11 cellular contexts compared by ENCODE assay signal in genomic region chr22:39462443-39463147, GRCh38. TPM values are rescaled to one million over a fixed set of nuclear protein-coding genes. Genes with fewer than 3 reads are reported as not detected.
DNase-seq lines count a peak whose midpoint lies in the region; ATAC-seq and TF ChIP-seq lines count a peak whose summit lies in the region.
"Had no signal": no experiment of that assay in that cellular context is flagged by ENCODE, and none has a peak within 500 bp of the region (broad histone marks: within the 10 kb centered on the region; RNA-seq: fewer than 3 reads in every experiment).

No MANE protein-coding gene starts in this region.

- no peaks in the 10 kb centered on the region for H3K4me1 ChIP-seq in colonic mucosa
- no peaks in the 10 kb centered on the region for H3K4me1 ChIP-seq in uterus
- peaks cover 5% of the 10 kb centered on the region for H3K4me1 ChIP-seq in effector memory CD4-positive, alpha-beta T cell (ENCODE audit: control insufficient read depth, insufficient read depth, low read length, poor library complexity, severe bottlenecking)

- H3K27me3 ChIP-seq in colonic mucosa (peaks cover 17% of the 10 kb centered on the region), uterus (no peaks in the 10 kb centered on the region)
- H3K27me3 ChIP-seq in effector memory CD4-positive, alpha-beta T cell (replicated peaks; ENCODE audit: control insufficient read depth, insufficient read depth, low read length, poor library complexity, severe bottlenecking), result peaks cover 13% of the 10 kb centered on the region

- ATAC-seq in activated CD8-positive, alpha-beta T cell treated with anti-CD3 and anti-CD28 coated beads, Interleukin-2, amount 10 ng/mL, durations not matched to agents 7 days and 5 days, result no peak
- no peak for ATAC-seq in activated CD8-positive, alpha-beta T cell treated with anti-CD3 and anti-CD28 coated beads for 36 hours
- ATAC-seq in memory B cell (ENCODE audit: low read depth) (peak; percentile 35), GM18511 (IDR thresholded peaks at IDR 0.05; ENCODE audit: unreplicated experiment) (no peak)

- no peak overlapping the region for H3K4me3 Mint-ChIP-seq in activated CD8-positive, alpha-beta T cell treated with anti-CD3 and anti-CD28 coated beads, Interleukin-2, amount 10 ng/mL, durations not matched to agents 7 days and 5 days
- no peak overlapping the region for H3K4me3 Mint-ChIP-seq in activated CD8-positive, alpha-beta T cell treated with anti-CD3 and anti-CD28 coated beads for 36 hours
- H3K4me3 Mint-ChIP-seq in memory B cell, result peak overlapping the region; percentile 41
- H3K4me3 Mint-ChIP-seq: activated naive CD4-positive, alpha-beta T cell treated with anti-CD3 and anti-CD28 coated beads, Interleukin-2, amount 10 ng/mL, durations not matched to agents 7 days and 5 days had no signal

- H3K27me3 Mint-ChIP-seq in activated CD8-positive, alpha-beta T cell treated with anti-CD3 and anti-CD28 coated beads, Interleukin-2, amount 10 ng/mL, durations not matched to agents 7 days and 5 days (ENCODE audit: low read depth), result peaks cover 14% of the 10 kb centered on the region
- peaks cover 11% of the 10 kb centered on the region for H3K27me3 Mint-ChIP-seq in activated CD8-positive, alpha-beta T cell treated with anti-CD3 and anti-CD28 coated beads for 36 hours
- no peaks in the 10 kb centered on the region for H3K27me3 Mint-ChIP-seq in memory B cell

- no peaks in the 10 kb centered on the region for H3K36me3 ChIP-seq in colonic mucosa
- no peaks in the 10 kb centered on the region for H3K36me3 ChIP-seq in uterus
- no peaks in the 10 kb centered on the region for H3K36me3 ChIP-seq in effector memory CD4-positive, alpha-beta T cell (ENCODE audit: control insufficient read depth, insufficient read depth, low read length)

- H3K4me1 Mint-ChIP-seq in activated CD8-positive, alpha-beta T cell treated with anti-CD3 and anti-CD28 coated beads, Interleukin-2, amount 10 ng/mL, durations not matched to agents 7 days and 5 days (ENCODE audit: low read depth), result peaks cover 13% of the 10 kb centered on the region
- peaks cover 4% of the 10 kb centered on the region for H3K4me1 Mint-ChIP-seq in activated CD8-positive, alpha-beta T cell treated with anti-CD3 and anti-CD28 coated beads for 36 hours (ENCODE audit: low read depth)
- H3K4me1 Mint-ChIP-seq in memory B cell, result peaks cover 65% of the 10 kb centered on the region

- H3K9me3 Mint-ChIP-seq in activated CD8-positive, alpha-beta T cell treated with anti-CD3 and anti-CD28 coated beads, Interleukin-2, amount 10 ng/mL, durations not matched to agents 7 days and 5 days (ENCODE audit: insufficient read depth), result no peaks in the 10 kb centered on the region
- no peaks in the 10 kb centered on the region for H3K9me3 Mint-ChIP-seq in activated CD8-positive, alpha-beta T cell treated with anti-CD3 and anti-CD28 coated beads for 36 hours
- no peaks in the 10 kb centered on the region for H3K9me3 Mint-ChIP-seq in memory B cell
- H3K9me3 Mint-ChIP-seq: activated naive CD4-positive, alpha-beta T cell treated with anti-CD3 and anti-CD28 coated beads, Interleukin-2, amount 10 ng/mL, durations not matched to agents 7 days and 5 days had no signal

- DNase-seq in activated CD8-positive, alpha-beta T cell treated with anti-CD3 and anti-CD28 coated beads, Interleukin-2, amount 10 ng/mL, durations not matched to agents 7 days and 5 days, result no peak
- DNase-seq in activated CD8-positive, alpha-beta T cell treated with anti-CD3 and anti-CD28 coated beads for 36 hours, result no peak
- DNase-seq in colonic mucosa, result no peak
- no peak for DNase-seq in memory B cell (ENCODE audit: low spot score in 2 of 2)
- DNase-seq in uterus, result peak in 1 of 2 donors; percentile 50
- DNase-seq in HuH-7 (ENCODE audit: low spot score), result no peak
- DNase-seq in effector memory CD4-positive, alpha-beta T cell, result no peak
- DNase-seq: activated naive CD4-positive, alpha-beta T cell treated with anti-CD3 and anti-CD28 coated beads, Interleukin-2, amount 10 ng/mL, durations not matched to agents 7 days and 5 days; NCI-H2081; T-helper 9 cell had no signal

- peak overlapping the region; percentile 46 for H3K27ac Mint-ChIP-seq in activated CD8-positive, alpha-beta T cell treated with anti-CD3 and anti-CD28 coated beads, Interleukin-2, amount 10 ng/mL, durations not matched to agents 7 days and 5 days
- H3K27ac Mint-ChIP-seq in activated CD8-positive, alpha-beta T cell treated with anti-CD3 and anti-CD28 coated beads for 36 hours, result no peak overlapping the region
- H3K27ac Mint-ChIP-seq in memory B cell, result peak overlapping the region; percentile 93
- H3K27ac Mint-ChIP-seq: activated naive CD4-positive, alpha-beta T cell treated with anti-CD3 and anti-CD28 coated beads, Interleukin-2, amount 10 ng/mL, durations not matched to agents 7 days and 5 days had no signal

- intact Hi-C loops in activated CD8-positive, alpha-beta T cell treated with anti-CD3 and anti-CD28 coated beads for 36 hours (cut with micrococcal nuclease), result no loop called here
- intact Hi-C loops in colonic mucosa (cut with DNase I), result no loop called here
- intact Hi-C loops in uterus (cut with DNase I; ENCODE audit: low total_unique reads), result no loop called here

- no peak for TF ChIP-seq CTCF in activated CD8-positive, alpha-beta T cell treated with anti-CD3 and anti-CD28 coated beads for 36 hours (IDR thresholded peaks at IDR 0.05)
- TF ChIP-seq CTCF in colonic mucosa (IDR thresholded peaks at IDR 0.05) (no peak), uterus (IDR thresholded peaks at IDR 0.05) (peak in 1 of 4 experiments; percentile 11)

- peaks cover 2% of the 10 kb centered on the region for H3K36me3 Mint-ChIP-seq in activated CD8-positive, alpha-beta T cell treated with anti-CD3 and anti-CD28 coated beads, Interleukin-2, amount 10 ng/mL, durations not matched to agents 7 days and 5 days (ENCODE audit: low read depth)
- H3K36me3 Mint-ChIP-seq in activated CD8-positive, alpha-beta T cell treated with anti-CD3 and anti-CD28 coated beads for 36 hours (ENCODE audit: low read depth), result no peaks in the 10 kb centered on the region
- H3K36me3 Mint-ChIP-seq in memory B cell, result peaks cover 2% of the 10 kb centered on the region

- H3K9ac ChIP-seq in colonic mucosa (ENCODE audit: low read depth in 2 of 2, low read length in 2 of 2), result peak overlapping the region; percentile 12 to 28

- H3K9me3 ChIP-seq in colonic mucosa (no peaks in the 10 kb centered on the region), uterus (no peaks in the 10 kb centered on the region)
- H3K9me3 ChIP-seq in effector memory CD4-positive, alpha-beta T cell (ENCODE audit: control insufficient read depth, low read length), result no peaks in the 10 kb centered on the region

- H3K4me3 ChIP-seq in colonic mucosa, result no peak overlapping the region
- H3K4me3 ChIP-seq in uterus, result no peak overlapping the region
- no peak overlapping the region for H3K4me3 ChIP-seq in effector memory CD4-positive, alpha-beta T cell (ENCODE audit: insufficient read depth, low read depth, low read length, poor library complexity, severe bottlenecking)

- CTCF ChIA-PET in activated CD8-positive, alpha-beta T cell treated with anti-CD3 and anti-CD28 coated beads, Interleukin-2, amount 10 ng/mL, durations not matched to agents 7 days and 5 days (lab: Charles Lee), result no interaction called here
- CTCF ChIA-PET in activated CD8-positive, alpha-beta T cell treated with anti-CD3 and anti-CD28 coated beads for 36 hours (lab: Charles Lee), result no interaction called here

- no peak for TF ChIP-seq POLR2A in uterus (IDR thresholded peaks at IDR 0.05)

- POLR2A ChIA-PET in activated CD8-positive, alpha-beta T cell treated with anti-CD3 and anti-CD28 coated beads, Interleukin-2, amount 10 ng/mL, durations not matched to agents 7 days and 5 days (lab: Charles Lee), result no interaction called here
- POLR2A ChIA-PET in activated CD8-positive, alpha-beta T cell treated with anti-CD3 and anti-CD28 coated beads for 36 hours (lab: Charles Lee), result no interaction called here

- H3K27ac ChIP-seq in colonic mucosa (peak overlapping the region; percentile 3), uterus (peak overlapping the region; percentile 5 to 46)
- no peak overlapping the region for H3K27ac ChIP-seq in effector memory CD4-positive, alpha-beta T cell (ENCODE audit: insufficient read depth, low read length, poor library complexity, severe bottlenecking)

RNA-seq across cellular contexts. Expression of gene MGAT3, which starts 5.8 kb away (rescaled TPM):
- total RNA-seq in activated CD8-positive, alpha-beta T cell treated with anti-CD3 and anti-CD28 coated beads, Interleukin-2, amount 10 ng/mL, durations not matched to agents 7 days and 5 days, result 10 to 100 TPM in 1 of 2 experiments, 1 to 10 TPM in 1; 9.1 to 10.0 TPM
- 1 to 10 TPM in 1 of 2 experiments, under 1 TPM in 1; 0.90 to 1.9 TPM for total RNA-seq in activated CD8-positive, alpha-beta T cell treated with anti-CD3 and anti-CD28 coated beads for 36 hours
- total RNA-seq in colonic mucosa (10 to 100 TPM in 1 of 2 donors, 1 to 10 TPM in 1; 8.9 to 19.1 TPM), uterus (10 to 100 TPM in 1 of 4 donors, 1 to 10 TPM in 1, under 1 TPM in 1, not detected in 1; 0.26 to 11.8 (median 9.5) TPM)

RNA-seq across cellular contexts. Expression of gene MIEF1, which starts 39.5 kb away (rescaled TPM):
- 10 to 100 TPM; 37.9 to 38.2 TPM for total RNA-seq in activated CD8-positive, alpha-beta T cell treated with anti-CD3 and anti-CD28 coated beads, Interleukin-2, amount 10 ng/mL, durations not matched to agents 7 days and 5 days
- 10 to 100 TPM; 48.2 to 51.1 TPM for total RNA-seq in activated CD8-positive, alpha-beta T cell treated with anti-CD3 and anti-CD28 coated beads for 36 hours
- total RNA-seq in colonic mucosa (10 to 100 TPM; 28.6 to 36.6 TPM), uterus (10 to 100 TPM in 3 of 4 donors, 1 to 10 TPM in 1; 6.9 to 23.3 (median 20.6) TPM)

RNA-seq across cellular contexts. Expression of gene ATF4, which starts 57.8 kb away (rescaled TPM):
- 100 to 1,000 TPM; 412 to 426 TPM for total RNA-seq in activated CD8-positive, alpha-beta T cell treated with anti-CD3 and anti-CD28 coated beads, Interleukin-2, amount 10 ng/mL, durations not matched to agents 7 days and 5 days
- 100 to 1,000 TPM; 518 to 536 TPM for total RNA-seq in activated CD8-positive, alpha-beta T cell treated with anti-CD3 and anti-CD28 coated beads for 36 hours
- total RNA-seq in colonic mucosa, result 100 to 1,000 TPM; 279 to 302 TPM
- 100 to 1,000 TPM; 105 to 351 (median 293) TPM for total RNA-seq in uterus
